In genomic region chr18:80247403-80247916, GRCh38 we compare ENCODE assay signal across 8 cellular contexts. TPM values are rescaled to one million over a fixed set of nuclear protein-coding genes. Genes with fewer than 3 reads are reported as not detected.
DNase-seq lines count a peak whose midpoint lies in the region; ATAC-seq lines count a peak whose summit lies in the region.

Gene PARD6G (minus strand): TSS chr18:80247514. CDS start chr18:80247348, 166 bp downstream.

- intact Hi-C loops in activated naive CD4-positive, alpha-beta T cell treated with anti-CD3 and anti-CD28 coated beads for 36 hours (cut with micrococcal nuclease), result no loop called here

- H3K36me3 ChIP-seq in BLaER1, result no peaks in the 10 kb centered on the region

- H3K36me3 Mint-ChIP-seq in activated naive CD4-positive, alpha-beta T cell treated with anti-CD3 and anti-CD28 coated beads for 36 hours (ENCODE audit: low read depth), result no peaks in the 10 kb centered on the region

- no peaks in the 10 kb centered on the region for H3K9me3 ChIP-seq in BLaER1

- H3K27ac ChIP-seq in BLaER1 (peak within 1 kb of the TSS; percentile 64), substantia nigra (ENCODE audit: low read depth, low read length, poor library complexity, severe bottlenecking) (no peak within 1 kb of the TSS)

- CTCF ChIA-PET in activated naive CD4-positive, alpha-beta T cell treated with anti-CD3 and anti-CD28 coated beads for 36 hours (lab: Charles Lee), result no interaction called here

- peak within 1 kb of the TSS; percentile 36 for H3K4me3 Mint-ChIP-seq in activated naive CD4-positive, alpha-beta T cell treated with anti-CD3 and anti-CD28 coated beads for 36 hours

- peak within 1 kb of the TSS; percentile 84 for H3K4me3 ChIP-seq in BLaER1

- peaks cover 15% of the 10 kb centered on the region for H3K4me1 ChIP-seq in BLaER1

- H3K27me3 ChIP-seq in BLaER1, result peaks cover 31% of the 10 kb centered on the region

- ATAC-seq in GM19463 (IDR thresholded peaks at IDR 0.05; ENCODE audit: unreplicated experiment), result peak; percentile 66

- H3K27me3 Mint-ChIP-seq in activated naive CD4-positive, alpha-beta T cell treated with anti-CD3 and anti-CD28 coated beads for 36 hours (ENCODE audit: low read depth), result peaks cover 31% of the 10 kb centered on the region

- H3K9me3 Mint-ChIP-seq in activated naive CD4-positive, alpha-beta T cell treated with anti-CD3 and anti-CD28 coated beads for 36 hours, result no peaks in the 10 kb centered on the region

- H3K4me1 Mint-ChIP-seq in activated naive CD4-positive, alpha-beta T cell treated with anti-CD3 and anti-CD28 coated beads for 36 hours (ENCODE audit: low read depth), result peaks cover 4% of the 10 kb centered on the region

- peak within 1 kb of the TSS; percentile 82 for H3K9ac ChIP-seq in BLaER1

- peaks cover 6% of the 10 kb centered on the region; the same call in 1 of the 2 replicates for H4K20me1 ChIP-seq in BLaER1

- H3K27ac Mint-ChIP-seq in activated naive CD4-positive, alpha-beta T cell treated with anti-CD3 and anti-CD28 coated beads for 36 hours, result no peak within 1 kb of the TSS

- H3K4me2 ChIP-seq in BLaER1, result peak within 1 kb of the TSS; percentile 94

- DNase-seq in HuH-7 (ENCODE audit: low spot score) (peak; percentile 59), RPMI7951 (ENCODE audit: low read depth) (peak; percentile 56), glomerular visceral epithelial cell (ENCODE audit: extremely low spot score) (peak; percentile 84), occipital lobe (lab: John Stamatoyannopoulos, UW) (peak; percentile 80), substantia nigra (lab: John Stamatoyannopoulos, UW) (peak; percentile 16 to 94 (median 81))
- DNase-seq in activated naive CD4-positive, alpha-beta T cell treated with anti-CD3 and anti-CD28 coated beads for 36 hours, result peak; percentile 53

RNA-seq across cellular contexts. Expression of gene PARD6G, which starts in this region (rescaled TPM):
- total RNA-seq in RPMI7951 (2014; rRNA removed; shearing (Covaris generic)), result 0.24 and 0.68 TPM in 2 replicates
- under 1 TPM in 1 of 2 experiments, not detected in 1; 0.10 TPM for total RNA-seq in activated naive CD4-positive, alpha-beta T cell treated with anti-CD3 and anti-CD28 coated beads for 36 hours
- 9.5 TPM for total RNA-seq in occipital lobe

Comparison
In these comparisons a context has a peak if more than half of its experiments do, and no peak if none do; other contexts are left out.
1. Peak in DNase-seq in RPMI7951; RNA of the gene not detected or under 1 TPM.
2. Peak in DNase-seq in activated naive CD4-positive, alpha-beta T cell treated with anti-CD3 and anti-CD28 coated beads for 36 hours; RNA of the gene not detected or under 1 TPM.